Comparison of ENCODE assay signal across 31 cellular contexts in genomic region chr3:167895178-167895577, GRCh38.
"Had no signal": no experiment of that assay in that cellular context is flagged by ENCODE, and none has a peak within 500 bp of the region (broad histone marks: within the 10 kb centered on the region; RNA-seq: fewer than 3 reads in every experiment).

No MANE protein-coding gene starts in this region.

- H3K9me3 ChIP-seq: ascending aorta, breast epithelium, colonic mucosa, esophagus squamous epithelium, gastroesophageal sphincter had no signal

- H3K36me3 Mint-ChIP-seq: activated CD4-positive, alpha-beta memory T cell treated with anti-CD3 and anti-CD28 coated beads for 36 hours; activated naive CD4-positive, alpha-beta T cell treated with anti-CD3 and anti-CD28 coated beads, Interleukin-2, amount 10 ng/mL, durations not matched to agents 7 days and 5 days; activated naive CD4-positive, alpha-beta T cell treated with anti-CD3 and anti-CD28 coated beads, Interleukin-2, amount 50 U/mL, for 72 hours; activated naive CD8-positive, alpha-beta T cell treated with anti-CD3 and anti-CD28 coated beads, Interleukin-2, amount 10 ng/mL, durations not matched to agents 7 days and 5 days; brain; T-cell had no signal

- H3K4me3 Mint-ChIP-seq: activated CD4-positive, alpha-beta memory T cell treated with anti-CD3 and anti-CD28 coated beads for 36 hours; activated CD4-positive, alpha-beta T cell treated with anti-CD3 and anti-CD28 coated beads for 36 hours; activated CD4-positive, alpha-beta T cell treated with anti-CD3 and anti-CD28 coated beads, Interleukin-2, amount 10 ng/mL, durations not matched to agents 24 days and 14 days; activated CD8-positive, alpha-beta T cell treated with anti-CD3 and anti-CD28 coated beads, Interleukin-2, amount 10 ng/mL, durations not matched to agents 7 days and 5 days; activated naive CD4-positive, alpha-beta T cell treated with anti-CD3 and anti-CD28 coated beads, Interleukin-2, amount 10 ng/mL, durations not matched to agents 7 days and 5 days; activated naive CD8-positive, alpha-beta T cell treated with anti-CD3 and anti-CD28 coated beads, Interleukin-2, amount 10 ng/mL, durations not matched to agents 7 days and 5 days; activated T-cell treated with anti-CD3 and anti-CD28 coated beads, Interleukin-2, amount 50 U/mL, for 24 hours; activated T-cell treated with anti-CD3 and anti-CD28 coated beads, Interleukin-2, amount 50 U/mL, for 72 hours; brain; T-cell; T-helper 1 cell treated with Interleukin-12 subunit alpha and Interleukin-12 subunit beta and Interleukin-4 antibody, amounts not matched to agents 30 μg/mL and 1 μg/mL, for 36 hours had no signal

- H3K27ac ChIP-seq: ascending aorta, breast epithelium, cardiac muscle cell, colonic mucosa, epithelial cell of prostate, esophagus squamous epithelium, gastroesophageal sphincter had no signal

- H3K4me1 ChIP-seq: ascending aorta, breast epithelium, colonic mucosa, esophagus squamous epithelium, gastroesophageal sphincter had no signal

- H3K27me3 ChIP-seq: ascending aorta, breast epithelium, cardiac muscle cell, colonic mucosa, esophagus squamous epithelium, gastroesophageal sphincter had no signal

- H3K4me1 Mint-ChIP-seq: activated CD4-positive, alpha-beta T cell treated with anti-CD3 and anti-CD28 coated beads for 36 hours; activated CD4-positive, alpha-beta T cell treated with anti-CD3 and anti-CD28 coated beads, Interleukin-2, amount 10 ng/mL, durations not matched to agents 24 days and 14 days; activated naive CD4-positive, alpha-beta T cell treated with anti-CD3 and anti-CD28 coated beads, Interleukin-2, amount 10 ng/mL, durations not matched to agents 7 days and 5 days; activated naive CD8-positive, alpha-beta T cell treated with anti-CD3 and anti-CD28 coated beads, Interleukin-2, amount 10 ng/mL, durations not matched to agents 7 days and 5 days; brain; T-cell had no signal

- H3K4me3 ChIP-seq: ascending aorta, breast epithelium, cardiac muscle cell, colonic mucosa, esophagus squamous epithelium, gastroesophageal sphincter had no signal

- H3K27ac Mint-ChIP-seq: activated CD4-positive, alpha-beta memory T cell treated with anti-CD3 and anti-CD28 coated beads for 36 hours; activated CD4-positive, alpha-beta T cell treated with anti-CD3 and anti-CD28 coated beads for 36 hours; activated CD4-positive, alpha-beta T cell treated with anti-CD3 and anti-CD28 coated beads, Interleukin-2, amount 10 ng/mL, durations not matched to agents 24 days and 14 days; activated CD8-positive, alpha-beta T cell treated with anti-CD3 and anti-CD28 coated beads, Interleukin-2, amount 10 ng/mL, durations not matched to agents 7 days and 5 days; activated naive CD4-positive, alpha-beta T cell treated with anti-CD3 and anti-CD28 coated beads, Interleukin-2, amount 10 ng/mL, durations not matched to agents 7 days and 5 days; activated naive CD4-positive, alpha-beta T cell treated with anti-CD3 and anti-CD28 coated beads, Interleukin-2, amount 50 U/mL, for 72 hours; activated naive CD8-positive, alpha-beta T cell treated with anti-CD3 and anti-CD28 coated beads, Interleukin-2, amount 10 ng/mL, durations not matched to agents 7 days and 5 days; activated T-cell treated with anti-CD3 and anti-CD28 coated beads, Interleukin-2, amount 50 U/mL, for 24 hours; activated T-cell treated with anti-CD3 and anti-CD28 coated beads, Interleukin-2, amount 50 U/mL, for 72 hours; T-cell; T-helper 1 cell treated with Interleukin-12 subunit alpha and Interleukin-12 subunit beta and Interleukin-4 antibody, amounts not matched to agents 30 μg/mL and 1 μg/mL, for 36 hours had no signal

- H3K9me3 Mint-ChIP-seq: activated CD4-positive, alpha-beta memory T cell treated with anti-CD3 and anti-CD28 coated beads for 36 hours; activated CD4-positive, alpha-beta T cell treated with anti-CD3 and anti-CD28 coated beads, Interleukin-2, amount 10 ng/mL, durations not matched to agents 24 days and 14 days; activated naive CD4-positive, alpha-beta T cell treated with anti-CD3 and anti-CD28 coated beads, Interleukin-2, amount 10 ng/mL, durations not matched to agents 7 days and 5 days; activated naive CD4-positive, alpha-beta T cell treated with anti-CD3 and anti-CD28 coated beads, Interleukin-2, amount 50 U/mL, for 72 hours; activated naive CD8-positive, alpha-beta T cell treated with anti-CD3 and anti-CD28 coated beads, Interleukin-2, amount 10 ng/mL, durations not matched to agents 7 days and 5 days; activated T-cell treated with anti-CD3 and anti-CD28 coated beads, Interleukin-2, amount 50 U/mL, for 24 hours; activated T-cell treated with anti-CD3 and anti-CD28 coated beads, Interleukin-2, amount 50 U/mL, for 72 hours; T-cell; T-helper 1 cell treated with Interleukin-12 subunit alpha and Interleukin-12 subunit beta and Interleukin-4 antibody, amounts not matched to agents 30 μg/mL and 1 μg/mL, for 36 hours had no signal

- H3K36me3 ChIP-seq: ascending aorta, breast epithelium, cardiac muscle cell, colonic mucosa, esophagus squamous epithelium, gastroesophageal sphincter had no signal

- DNase-seq: activated CD4-positive, alpha-beta memory T cell treated with anti-CD3 and anti-CD28 coated beads for 36 hours; activated CD4-positive, alpha-beta T cell treated with anti-CD3 and anti-CD28 coated beads for 36 hours; activated CD4-positive, alpha-beta T cell treated with anti-CD3 and anti-CD28 coated beads, Interleukin-2, amount 10 ng/mL, durations not matched to agents 24 days and 14 days; activated CD4-positive, CD25-positive, alpha-beta regulatory T cell; activated CD4-positive, CD25-positive, alpha-beta regulatory T cell treated with anti-CD3 and anti-CD28 coated beads, Interleukin-2, amount 50 U/mL, for 72 hours; activated CD8-positive, alpha-beta memory T cell treated with anti-CD3 and anti-CD28 coated beads, Interleukin-2, amount 50 U/mL, for 48 hours; activated CD8-positive, alpha-beta T cell treated with anti-CD3 and anti-CD28 coated beads, Interleukin-2, amount 10 ng/mL, durations not matched to agents 7 days and 5 days; activated gamma-delta T cell; activated naive CD4-positive, alpha-beta T cell; activated naive CD4-positive, alpha-beta T cell treated with anti-CD3 and anti-CD28 coated beads, Interleukin-2, amount 10 ng/mL, durations not matched to agents 7 days and 5 days; activated naive CD8-positive, alpha-beta T cell treated with anti-CD3 and anti-CD28 coated beads, Interleukin-2, amount 10 ng/mL, durations not matched to agents 7 days and 5 days; activated T-cell treated with anti-CD3 and anti-CD28 coated beads for 4 hours; activated T-cell treated with anti-CD3 and anti-CD28 coated beads, Interleukin-2, amount 50 U/mL, for 24 hours; activated T-cell treated with anti-CD3 and anti-CD28 coated beads, Interleukin-2, amount 50 U/mL, for 72 hours; central memory CD4-positive, alpha-beta T cell; cerebellar nuclear complex; colonic mucosa; effector memory CD4-positive, alpha-beta T cell; esophagus squamous epithelium; foreskin melanocyte; SW 1271; T-cell; T-helper 9 cell had no signal

- H3K27me3 Mint-ChIP-seq: activated CD4-positive, alpha-beta memory T cell treated with anti-CD3 and anti-CD28 coated beads for 36 hours; activated CD4-positive, alpha-beta T cell treated with anti-CD3 and anti-CD28 coated beads for 36 hours; activated naive CD4-positive, alpha-beta T cell treated with anti-CD3 and anti-CD28 coated beads, Interleukin-2, amount 10 ng/mL, durations not matched to agents 7 days and 5 days; activated T-cell treated with anti-CD3 and anti-CD28 coated beads, Interleukin-2, amount 50 U/mL, for 24 hours; brain had no signal

- ATAC-seq: activated CD4-positive, alpha-beta T cell treated with anti-CD3 and anti-CD28 coated beads for 36 hours; activated CD8-positive, alpha-beta T cell treated with anti-CD3 and anti-CD28 coated beads, Interleukin-2, amount 10 ng/mL, durations not matched to agents 7 days and 5 days; activated naive CD4-positive, alpha-beta T cell treated with anti-CD3 and anti-CD28 coated beads, Interleukin-2, amount 50 U/mL, for 72 hours; activated T-cell treated with anti-CD3 and anti-CD28 coated beads, Interleukin-2, amount 50 U/mL, for 72 hours; gastroesophageal sphincter; T-cell had no signal
